ENCODE assay signal across 9 cellular contexts in the genomic region with DNA sequence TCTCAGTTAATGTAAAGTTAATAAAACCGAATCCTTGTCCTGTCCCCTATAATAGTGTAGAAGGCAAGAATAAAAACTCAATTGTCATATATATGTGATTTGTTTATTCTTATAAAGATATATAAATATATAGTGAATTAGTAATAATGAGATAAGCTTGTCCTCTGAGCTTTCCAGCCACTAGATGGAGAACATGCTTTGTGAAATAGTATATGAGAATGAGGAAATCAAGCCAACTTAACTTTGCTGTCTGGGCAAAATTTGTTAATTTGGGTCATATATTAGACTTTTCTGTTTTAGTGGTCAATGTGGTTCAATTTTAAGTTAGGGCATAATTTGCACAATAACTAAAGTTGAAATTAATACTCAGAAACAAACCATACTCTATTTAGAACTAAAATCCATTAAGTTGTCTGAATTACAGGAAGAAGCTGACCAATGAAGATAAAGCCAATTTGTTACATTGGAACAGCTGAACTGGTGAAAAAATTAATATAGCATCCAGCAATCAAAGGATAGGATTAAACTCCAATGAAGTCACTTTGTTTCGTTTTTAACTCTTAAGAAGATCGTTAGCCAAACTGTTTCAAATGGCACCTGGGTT.
DNase-seq lines count a peak whose midpoint lies in the region; ATAC-seq and TF ChIP-seq lines count a peak whose summit lies in the region.
"Had no signal": no experiment of that assay in that cellular context is flagged by ENCODE, and none has a peak within 500 bp of the region (broad histone marks: within the 10 kb centered on the region; RNA-seq: fewer than 3 reads in every experiment).

No MANE protein-coding gene starts in this region.

- H3K9me3 ChIP-seq in mesenchymal stem cell (ENCODE audit: control insufficient read depth, low read length): no peaks in the 10 kb centered on the region

- TF ChIP-seq CTCF in NB4 (IDR thresholded peaks at IDR 0.05; ENCODE audit: low read depth, low read length): peak; percentile 33
- peak; percentile 61 for TF ChIP-seq CTCF in astrocyte of the cerebellum (IDR thresholded peaks at IDR 0.05; ENCODE audit: low read depth, low read length, missing control alignments)

- no peak overlapping the region for H3K14ac ChIP-seq in mesenchymal stem cell (ENCODE audit: low read length in 2 of 2)

- in situ Hi-C loops in astrocyte of the cerebellum (cut with HindIII; ENCODE audit: low sequenced_read_pairs): loop anchor here (5.0 to 25.0 kb wide), 3 partner anchors 430 to 1410 kb away; no protein-coding TSS in a partner anchor

- H3K27ac ChIP-seq in mesenchymal stem cell (ENCODE audit: low read length, poor library complexity, severe bottlenecking): no peak overlapping the region

- 74% methylated on average over 2 of the region's 3 CpGs for WGBS in mesenchymal stem cell

- no peak overlapping the region for H4K91ac ChIP-seq in mesenchymal stem cell (ENCODE audit: low read length)

- no peak overlapping the region for H3K4me2 ChIP-seq in mesenchymal stem cell (ENCODE audit: low read length, poor library complexity, severe bottlenecking)

- H2BK15ac ChIP-seq in mesenchymal stem cell (ENCODE audit: low read depth, poor library complexity, severe bottlenecking): no peak overlapping the region

- H4K8ac ChIP-seq in mesenchymal stem cell (ENCODE audit: low read length): no peak overlapping the region

- H3K23ac ChIP-seq in mesenchymal stem cell (ENCODE audit: low read length in 2 of 2): no peak overlapping the region

- H3K79me1 ChIP-seq in mesenchymal stem cell (replicated peaks; ENCODE audit: low read length, poor library complexity, severe bottlenecking): no peaks in the 10 kb centered on the region

- no peak overlapping the region for H3K18ac ChIP-seq in mesenchymal stem cell (ENCODE audit: low read depth in 1 of 2, low read length in 2 of 2)

- H2AK5ac ChIP-seq in mesenchymal stem cell (ENCODE audit: low read length, severe bottlenecking): no peak overlapping the region

- no peak overlapping the region for H3K9ac ChIP-seq in mesenchymal stem cell (ENCODE audit: low read length)

- no peak overlapping the region for H2BK5ac ChIP-seq in mesenchymal stem cell (ENCODE audit: low read depth, low read length, poor library complexity, severe bottlenecking)

- no peak overlapping the region for H2BK120ac ChIP-seq in mesenchymal stem cell (ENCODE audit: low read depth, low read length)

- DNase-seq in DMS153 (lab: John Stamatoyannopoulos, UW): peak; percentile 20
- DNase-seq in NB4 (ENCODE audit: low read depth): peak; percentile 34
- DNase-seq in astrocyte of the cerebellum (ENCODE audit: low read depth): peak; percentile 31
- DNase-seq in mesenchymal stem cell: peak; percentile 52
- DNase-seq in stimulated activated CD8-positive, alpha-beta memory T cell treated with anti-CD3 and anti-CD28 coated beads, Interleukin-4, amount 100 ng/mL, for 48 hours: no peak
- DNase-seq in stimulated activated CD4-positive, alpha-beta T cell treated with anti-CD3 and anti-CD28 coated beads, Interleukin-15, amount 100 ng/mL, for 24 hours: no peak
- DNase-seq in 8988T: no peak
- DNase-seq: activated CD8-positive, alpha-beta memory T cell treated with anti-CD3 and anti-CD28 coated beads, Interleukin-2, amount 50 U/mL, for 4 hours had no signal

- H2AFZ ChIP-seq in mesenchymal stem cell (ENCODE audit: low read depth, low read length): no peak overlapping the region

- no peaks in the 10 kb centered on the region for H3K27me3 ChIP-seq in mesenchymal stem cell (ENCODE audit: control insufficient read depth in 1 of 2, insufficient read depth in 1 of 2, low read length in 2 of 2)

- H3K36me3 ChIP-seq in mesenchymal stem cell (ENCODE audit: control insufficient read depth in 1 of 2, insufficient read depth in 2 of 2, low read depth in 1 of 2, low read length in 2 of 2): no peaks in the 10 kb centered on the region

- no peak for ATAC-seq in GM18505 (IDR thresholded peaks at IDR 0.05; ENCODE audit: unreplicated experiment)

- TF ChIP-seq POLR2A in NB4 (IDR thresholded peaks at IDR 0.05; ENCODE audit: extremely low read depth, insufficient read length): no peak
- no peak for TF ChIP-seq POLR2A in GM18505 (IDR thresholded peaks at IDR 0.05; ENCODE audit: borderline replicate concordance, extremely low read depth, insufficient read depth, insufficient read length)

- H2BK12ac ChIP-seq in mesenchymal stem cell (ENCODE audit: low read length in 2 of 2): no peak overlapping the region

- H3K4me3 ChIP-seq in NB4 (ENCODE audit: low read depth, low read length) (no peak overlapping the region), astrocyte of the cerebellum (ENCODE audit: low read depth, low read length) (no peak overlapping the region), mesenchymal stem cell (ENCODE audit: insufficient read depth in 1 of 2, low read depth in 1 of 2, low read length in 2 of 2) (no peak overlapping the region)

- no peak overlapping the region for H3K4ac ChIP-seq in mesenchymal stem cell (ENCODE audit: low read depth in 1 of 2, low read length in 2 of 2)

- no peaks in the 10 kb centered on the region for H3K4me1 ChIP-seq in mesenchymal stem cell (ENCODE audit: control insufficient read depth, insufficient read depth, low read depth, low read length)

Comparison
In these comparisons a context has a peak if more than half of its experiments do, and no peak if none do; other contexts are left out.
1. DNase-seq: peak in DMS153 (single experiment), NB4 (single experiment), astrocyte of the cerebellum (single experiment) and mesenchymal stem cell (single experiment); none in stimulated activated CD8-positive, alpha-beta memory T cell treated with anti-CD3 and anti-CD28 coated beads, Interleukin-4, amount 100 ng/mL, for 48 hours (single experiment), stimulated activated CD4-positive, alpha-beta T cell treated with anti-CD3 and anti-CD28 coated beads, Interleukin-15, amount 100 ng/mL, for 24 hours (single experiment) and 8988T (single experiment).